11 cellular contexts compared by ENCODE assay signal in the genomic region with DNA sequence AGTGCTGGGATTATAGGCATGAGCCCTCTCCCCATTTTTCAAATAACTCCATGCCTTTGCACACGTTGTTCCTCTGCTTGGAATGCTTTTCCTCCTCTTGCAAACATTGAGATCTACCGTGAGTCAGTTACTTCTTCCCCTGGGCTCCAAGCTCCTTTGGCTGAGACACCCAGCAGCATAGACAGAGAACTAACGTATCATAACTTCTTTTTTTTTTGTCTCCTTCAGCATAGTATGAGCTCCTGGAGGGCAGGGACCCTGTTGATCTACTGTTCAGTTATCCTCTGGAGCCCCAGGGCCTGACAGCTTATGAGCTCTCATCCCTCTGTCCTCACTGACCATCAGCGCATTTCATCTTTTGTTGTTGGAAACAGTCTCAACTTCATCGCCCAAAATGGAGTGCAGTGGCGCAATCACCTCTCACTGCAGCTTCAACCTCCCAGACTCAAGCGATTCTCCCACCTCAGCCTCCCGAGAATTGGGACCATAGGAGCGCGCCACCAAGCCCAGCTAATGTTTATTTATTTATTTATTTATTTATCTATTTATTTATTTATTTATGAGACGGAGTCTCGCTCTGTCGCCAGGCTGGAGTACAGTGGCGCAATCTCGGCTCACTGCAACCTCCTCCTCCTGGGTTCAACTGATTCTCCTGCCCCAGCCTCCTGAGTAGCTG. TPM values are rescaled to one million over a fixed set of nuclear protein-coding genes. Genes with fewer than 3 reads are reported as not detected.
DNase-seq lines count a peak whose midpoint lies in the region; ATAC-seq and TF ChIP-seq lines count a peak whose summit lies in the region.
"Had no signal": no experiment of that assay in that cellular context is flagged by ENCODE, and none has a peak within 500 bp of the region (broad histone marks: within the 10 kb centered on the region; RNA-seq: fewer than 3 reads in every experiment).

No MANE protein-coding gene starts in this region.

- H3K9ac ChIP-seq in OCI-LY3 (ENCODE audit: low read length): 0 out of 2 replicates have a peak overlapping the region, but pooled peaks have one; percentile 86

- H2AFZ ChIP-seq in OCI-LY3 (ENCODE audit: low read depth, low read length): no peak overlapping the region

- no peaks in the 10 kb centered on the region for H3K9me3 Mint-ChIP-seq in activated naive CD4-positive, alpha-beta T cell treated with anti-CD3 and anti-CD28 coated beads for 36 hours

- TF ChIP-seq POLR2A in esophagus muscularis mucosa (IDR thresholded peaks at IDR 0.05; ENCODE audit: low read depth): no peak
- TF ChIP-seq POLR2A in stomach (IDR thresholded peaks at IDR 0.05): no peak
- TF ChIP-seq POLR2A in erythroblast (IDR thresholded peaks at IDR 0.05; ENCODE audit: low read length): no peak

- H3K4me1 ChIP-seq in OCI-LY3 (ENCODE audit: low read length) (peaks cover 18% of the 10 kb centered on the region), esophagus muscularis mucosa (peaks cover 32 to 49% (median 41%) of the 10 kb centered on the region in 4 donors), stomach (peaks cover 28 to 43% (median 39%) of the 10 kb centered on the region in 4 donors)

- CTCF ChIA-PET in activated naive CD4-positive, alpha-beta T cell treated with anti-CD3 and anti-CD28 coated beads for 36 hours (lab: Charles Lee): interaction anchor here (0.8 to 3.0 kb wide), 3 partner anchors 8 to 12 kb away, joined by 3 to 18 read pairs (median 4); no protein-coding TSS in a partner anchor

- H3K4me3 ChIP-seq in OCI-LY3 (ENCODE audit: low read length) (no peak overlapping the region), esophagus muscularis mucosa (peak overlapping the region in 1 of 4 donors; percentile 78), stomach (peak overlapping the region in 1 of 4 donors; percentile 66)

- peak overlapping the region; percentile 40 for H3K27ac Mint-ChIP-seq in activated naive CD4-positive, alpha-beta T cell treated with anti-CD3 and anti-CD28 coated beads for 36 hours

- TF ChIP-seq EP300 in esophagus muscularis mucosa (IDR thresholded peaks at IDR 0.05) (no peak), stomach (IDR thresholded peaks at IDR 0.05) (no peak)

- peaks cover 14% of the 10 kb centered on the region for H3K79me2 ChIP-seq in OCI-LY3 (ENCODE audit: low read length)

- ATAC-seq in GM21529 (IDR thresholded peaks at IDR 0.05; ENCODE audit: unreplicated experiment): no peak

- no peaks in the 10 kb centered on the region for H4K20me1 ChIP-seq in OCI-LY3 (ENCODE audit: insufficient read depth, low read length)

- H3K36me3 ChIP-seq in OCI-LY3 (replicated peaks; ENCODE audit: low read depth, low read length) (peaks cover 17% of the 10 kb centered on the region), esophagus muscularis mucosa (peaks cover 0 to 35% (median 19%) of the 10 kb centered on the region in 4 donors), stomach (peaks cover 12 to 27% (median 26%) of the 10 kb centered on the region in 4 donors)

- peak overlapping the region; percentile 91; the same call in 1 of the 2 replicates for H3K4me2 ChIP-seq in OCI-LY3 (ENCODE audit: low read length)

- peak overlapping the region; percentile 99 for H3K27ac ChIP-seq in OCI-LY3 (ENCODE audit: low read length)
- H3K27ac ChIP-seq in esophagus muscularis mucosa (replicated peaks in 1 of 4): peak overlapping the region; percentile 91 to 97 (median 95)
- H3K27ac ChIP-seq in stomach: peak overlapping the region in 3 of 5 donors; percentile 93 to 97 (median 93)

- intact Hi-C loops in activated naive CD4-positive, alpha-beta T cell treated with anti-CD3 and anti-CD28 coated beads for 36 hours (cut with micrococcal nuclease): loop anchor here (5.0 kb wide), 1 partner anchor 472 kb away; a partner anchor contains a TSS
- intact Hi-C loops in esophagus muscularis mucosa (cut with DNase I): no loop called here
- intact Hi-C loops in stomach (cut with DNase I; ENCODE audit: low total_unique reads): no loop called here

- no peak for DNase-seq in activated naive CD4-positive, alpha-beta T cell treated with anti-CD3 and anti-CD28 coated beads for 36 hours
- no peak for DNase-seq in activated naive CD4-positive, alpha-beta T cell (lab: John Stamatoyannopoulos, UW)
- no peak for DNase-seq in esophagus muscularis mucosa (ENCODE audit: extremely low spot score)
- DNase-seq in stomach: no peak
- DNase-seq in NK-92 treated with Interleukin-12 subunit alpha and Interleukin-12 subunit beta, amount 100 ng/mL, for 24 hours (lab: John Stamatoyannopoulos, UW): no peak
- DNase-seq in erythroblast (lab: John Stamatoyannopoulos, UW): no peak
- DNase-seq: GDM1, NCI-H1105 treated with DMSO at 0.1 percent for 48 hours had no signal

- H3K27me3 ChIP-seq in OCI-LY3 (ENCODE audit: low read depth, low read length) (no peaks in the 10 kb centered on the region), esophagus muscularis mucosa (no peaks in the 10 kb centered on the region), stomach (no peaks in the 10 kb centered on the region)
- H3K27me3 ChIP-seq: tibial artery had no signal

- no peak for TF ChIP-seq CTCF in OCI-LY3 (IDR thresholded peaks at IDR 0.05; ENCODE audit: low read depth, low read length)
- no peak for TF ChIP-seq CTCF in esophagus muscularis mucosa (IDR thresholded peaks at IDR 0.05)
- TF ChIP-seq CTCF in stomach (IDR thresholded peaks at IDR 0.05): no peak

- 94% methylated on average over 15 of the region's 15 CpGs for WGBS in esophagus muscularis mucosa
- 93 to 98% (median 96%) methylated on average over 15 of the region's 15 CpGs for WGBS in stomach, 5 donors

- peaks cover 17% of the 10 kb centered on the region for H3K36me3 Mint-ChIP-seq in activated naive CD4-positive, alpha-beta T cell treated with anti-CD3 and anti-CD28 coated beads for 36 hours (ENCODE audit: low read depth)

- peaks cover 31% of the 10 kb centered on the region for H3K4me1 Mint-ChIP-seq in activated naive CD4-positive, alpha-beta T cell treated with anti-CD3 and anti-CD28 coated beads for 36 hours (ENCODE audit: low read depth)

- H3K4me3 Mint-ChIP-seq in activated naive CD4-positive, alpha-beta T cell treated with anti-CD3 and anti-CD28 coated beads for 36 hours: peak overlapping the region; percentile 2

- H3K27me3 Mint-ChIP-seq in activated naive CD4-positive, alpha-beta T cell treated with anti-CD3 and anti-CD28 coated beads for 36 hours (ENCODE audit: low read depth): no peaks in the 10 kb centered on the region

- H3K9me3 ChIP-seq in OCI-LY3 (ENCODE audit: insufficient read depth, low read length) (no peaks in the 10 kb centered on the region), esophagus muscularis mucosa (no peaks in the 10 kb centered on the region), stomach (no peaks in the 10 kb centered on the region)
- H3K9me3 ChIP-seq: tibial artery had no signal

RNA-seq across cellular contexts. Expression of a gene that starts 2.2 kb away (rescaled TPM):
- total RNA-seq in activated naive CD4-positive, alpha-beta T cell treated with anti-CD3 and anti-CD28 coated beads for 36 hours: 10 to 100 TPM; 68.6 to 70.2 TPM
- total RNA-seq in esophagus muscularis mucosa (10 to 100 TPM; 45.5 to 74.7 (median 63.6) TPM), stomach (100 to 1,000 TPM in 1 of 5 donors, 10 to 100 TPM in 4; 17.5 to 133 (median 51.8) TPM)
- polyA plus RNA-seq in stomach: 10 to 100 TPM; 76.4 to 85.8 (median 78.5) TPM

RNA-seq across cellular contexts. Expression of a gene that starts 14.5 kb away (rescaled TPM):
- 10 to 100 TPM; 26.7 to 28.9 TPM for total RNA-seq in activated naive CD4-positive, alpha-beta T cell treated with anti-CD3 and anti-CD28 coated beads for 36 hours
- total RNA-seq in esophagus muscularis mucosa (1 to 10 TPM; 1.2 to 7.2 (median 2.1) TPM), stomach (10 to 100 TPM in 1 of 5 donors, 1 to 10 TPM in 3, not detected in 1; 1.8 to 12.1 (median 5.8) TPM)
- 10 to 100 TPM in 1 of 3 donors, 1 to 10 TPM in 2; 6.6 to 11.3 (median 10.0) TPM for polyA plus RNA-seq in stomach

RNA-seq across cellular contexts. Expression of a gene that starts 17.1 kb away (rescaled TPM):
- 1,000 to 10,000 TPM; 1,812 to 1,876 TPM for total RNA-seq in activated naive CD4-positive, alpha-beta T cell treated with anti-CD3 and anti-CD28 coated beads for 36 hours
- 1,000 to 10,000 TPM; 1,019 to 1,635 (median 1,341) TPM for total RNA-seq in esophagus muscularis mucosa
- total RNA-seq in stomach: 100 to 1,000 TPM; 218 to 690 (median 514) TPM
- polyA plus RNA-seq in stomach: 100 to 1,000 TPM; 587 to 789 (median 610) TPM

RNA-seq across cellular contexts. Expression of a gene that starts 22.0 kb away (rescaled TPM):
- total RNA-seq in activated naive CD4-positive, alpha-beta T cell treated with anti-CD3 and anti-CD28 coated beads for 36 hours: 10 to 100 TPM; 79.1 to 79.5 TPM
- 10 to 100 TPM; 24.0 to 48.2 (median 28.4) TPM for total RNA-seq in esophagus muscularis mucosa
- 100 to 1,000 TPM in 2 of 5 donors, 10 to 100 TPM in 2, 1 to 10 TPM in 1; 8.1 to 202 (median 82.1) TPM for total RNA-seq in stomach
- polyA plus RNA-seq in stomach: 10 to 100 TPM; 28.0 to 52.7 (median 41.4) TPM

RNA-seq across cellular contexts. Expression of a gene that starts 25.4 kb away (rescaled TPM):
- total RNA-seq in activated naive CD4-positive, alpha-beta T cell treated with anti-CD3 and anti-CD28 coated beads for 36 hours: 100 to 1,000 TPM; 133 to 140 TPM
- total RNA-seq in esophagus muscularis mucosa (10 to 100 TPM; 59.8 to 96.3 (median 69.5) TPM), stomach (10 to 100 TPM in 4 of 5 donors, 1 to 10 TPM in 1; 8.8 to 57.1 (median 33.9) TPM)
- 100 to 1,000 TPM in 2 of 3 donors, 10 to 100 TPM in 1; 73.3 to 134 (median 112) TPM for polyA plus RNA-seq in stomach
